ENCODE assay signal across 10 cellular contexts in the genomic region with DNA sequence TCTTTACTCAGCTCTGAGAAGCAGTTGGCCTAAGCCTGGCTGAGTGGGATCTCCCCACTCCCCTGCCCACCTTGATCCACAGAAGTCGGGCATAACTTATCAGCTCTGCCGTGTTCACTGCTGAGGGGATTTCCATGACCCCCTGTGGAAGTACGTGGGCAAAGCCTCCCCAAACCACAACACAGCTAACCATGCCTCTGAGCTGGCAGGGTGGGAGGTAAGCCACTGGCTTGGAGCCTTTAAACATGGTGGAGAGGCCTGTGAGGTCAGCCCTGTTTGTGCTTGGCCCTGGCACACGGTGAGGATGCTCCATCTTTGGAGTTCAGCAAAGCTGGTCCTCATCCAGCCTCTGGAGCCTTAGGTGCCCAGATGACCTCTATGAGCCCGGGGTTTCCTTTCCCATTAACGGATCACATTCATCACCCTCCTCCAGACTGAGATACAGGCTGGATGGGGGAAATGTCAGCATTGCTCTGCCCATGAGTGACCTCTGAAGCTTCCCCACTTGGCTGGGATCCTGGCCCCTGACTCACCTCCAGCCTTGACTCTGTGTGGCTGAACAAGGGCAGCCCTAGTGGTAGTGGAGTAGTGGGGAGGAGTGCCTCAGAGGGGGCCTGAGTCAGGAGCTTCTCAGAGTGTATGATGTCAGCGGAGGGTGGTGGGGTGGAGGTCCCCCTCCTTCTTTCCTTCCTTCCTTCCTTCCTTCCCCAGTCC. TPM values are rescaled to one million over a fixed set of nuclear protein-coding genes. Genes with fewer than 3 reads are reported as not detected.
DNase-seq lines count a peak whose midpoint lies in the region; ATAC-seq lines count a peak whose summit lies in the region.
"Had no signal": no experiment of that assay in that cellular context is flagged by ENCODE, and none has a peak within 500 bp of the region (broad histone marks: within the 10 kb centered on the region; RNA-seq: fewer than 3 reads in every experiment).

No MANE protein-coding gene starts in this region.

- no peak overlapping the region for H3K4me3 ChIP-seq in esophagus (ENCODE audit: low read depth in 1 of 2, low read length in 2 of 2)
- H3K4me3 ChIP-seq: pancreas had no signal

- no peaks in the 10 kb centered on the region for H3K9me3 ChIP-seq in esophagus (ENCODE audit: control insufficient read depth in 2 of 2, insufficient read depth in 1 of 2, low read depth in 1 of 2, low read length in 1 of 2)
- H3K9me3 ChIP-seq: pancreas had no signal

- H3K36me3 ChIP-seq in esophagus (ENCODE audit: control insufficient read depth in 2 of 2, insufficient read depth in 2 of 2, low read length in 1 of 2) = peaks cover 0 to 13% of the 10 kb centered on the region in 2 donors
- H3K36me3 ChIP-seq: pancreas had no signal

- DNase-seq in Daoy (ENCODE audit: low read depth) (peak; percentile 97), RKO (ENCODE audit: low spot score) (peak; percentile 68), renal cortical epithelial cell (ENCODE audit: low read depth) (peak; percentile 93), NCI-H146 treated with DMSO at 0.1 percent for 48 hours (lab: John Stamatoyannopoulos, UW; ENCODE audit: unreplicated experiment) (no peak), cerebellar nuclear complex (lab: John Stamatoyannopoulos, UW) (no peak)
- DNase-seq: activated naive CD4-positive, alpha-beta T cell treated with anti-CD3 and anti-CD28 coated beads, Interleukin-2, amount 10 ng/mL, durations not matched to agents 7 days and 5 days had no signal

- peak overlapping the region; percentile 19 to 52 for H3K27ac ChIP-seq in esophagus (ENCODE audit: low read depth in 2 of 2, low read length in 1 of 2)
- H3K27ac ChIP-seq: pancreas had no signal

- peaks cover 2 to 30% of the 10 kb centered on the region in 2 donors for H3K4me1 ChIP-seq in esophagus (ENCODE audit: control insufficient read depth in 2 of 2, insufficient read depth in 2 of 2, low read length in 1 of 2)

- no peaks in the 10 kb centered on the region for H3K27me3 ChIP-seq in esophagus (ENCODE audit: control insufficient read depth in 1 of 2, insufficient read depth in 2 of 2, low read length in 2 of 2)
- H3K27me3 ChIP-seq: pancreas had no signal

- no peak for ATAC-seq in HG03521 (IDR thresholded peaks at IDR 0.05; ENCODE audit: unreplicated experiment)
- ATAC-seq in HG03025 (IDR thresholded peaks at IDR 0.05; ENCODE audit: low FRiP score, unreplicated experiment) = no peak
- ATAC-seq: pancreas had no signal

- WGBS in esophagus, 2 donors = 59 to 64% methylated on average over 7 of the region's 7 CpGs

RNA-seq across cellular contexts. Expression of gene PDLIM4, which starts 6.2 kb away (rescaled TPM):
- 94.7 and 103 TPM in 2 replicates for total RNA-seq in Daoy (2014; rRNA removed; shearing (Covaris generic))
- 10 to 100 TPM; 33.3 to 58.9 TPM for polyA plus RNA-seq in esophagus
- 92.0 and 249 TPM in 2 replicates for total RNA-seq in renal cortical epithelial cell

RNA-seq across cellular contexts. Expression of gene SLC22A4, which starts 30.5 kb away (rescaled TPM):
- 3.0 and 3.5 TPM in 2 replicates for total RNA-seq in Daoy (2014; rRNA removed; shearing (Covaris generic))
- polyA plus RNA-seq in esophagus = under 1 TPM; 0.14 to 0.16 TPM
- total RNA-seq in renal cortical epithelial cell = 1.6 and 8.9 TPM in 2 replicates

RNA-seq across cellular contexts. Expression of gene P4HA2, which starts 36.1 kb away (rescaled TPM):
- 118 and 119 TPM in 2 replicates for total RNA-seq in Daoy (2014; rRNA removed; shearing (Covaris generic))
- 10 to 100 TPM; 11.5 to 11.9 TPM for polyA plus RNA-seq in esophagus
- 142 and 441 TPM in 2 replicates for total RNA-seq in renal cortical epithelial cell

Comparison
In these comparisons a context has a peak if more than half of its experiments do, and no peak if none do; other contexts are left out.
1. DNase-seq: peak in Daoy (single experiment), RKO (single experiment) and renal cortical epithelial cell (single experiment); none in NCI-H146 treated with DMSO at 0.1 percent for 48 hours (single experiment) and cerebellar nuclear complex (0 of 2).